Comparison of ENCODE assay signal across 7 cellular contexts in the genomic region with DNA sequence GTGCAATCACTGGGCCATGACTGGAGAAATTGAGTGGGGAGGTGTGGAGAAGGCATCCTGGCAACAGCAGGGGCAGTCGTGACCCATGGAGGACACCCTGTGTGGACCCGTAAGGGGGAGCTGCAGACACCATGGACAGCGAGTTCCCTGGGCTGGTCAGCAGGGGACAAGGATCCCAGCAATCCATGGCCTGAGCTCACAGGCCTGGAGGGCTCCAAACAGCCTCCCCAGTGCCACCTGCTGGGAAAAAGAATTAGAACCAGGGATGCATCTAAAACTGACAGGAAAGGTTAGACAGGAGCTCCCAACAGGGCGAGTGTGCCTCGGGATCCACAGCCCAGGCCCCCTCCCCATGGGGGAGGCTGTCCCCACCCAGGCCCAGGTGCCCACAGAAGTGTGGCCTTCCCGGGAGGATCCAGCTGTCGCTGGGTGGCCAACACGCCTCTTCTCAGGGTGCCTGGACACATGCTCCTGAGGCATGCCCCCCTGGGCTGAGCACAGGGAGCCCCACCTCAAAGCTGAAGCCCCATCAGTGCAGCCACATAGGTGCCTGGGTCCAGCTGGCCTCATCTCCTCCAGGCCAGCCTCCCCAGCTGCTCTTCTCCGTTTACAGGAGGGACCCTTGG. TPM values are rescaled to one million over a fixed set of nuclear protein-coding genes. Genes with fewer than 3 reads are reported as not detected.
DNase-seq lines count a peak whose midpoint lies in the region; ATAC-seq and TF ChIP-seq lines count a peak whose summit lies in the region.

No MANE protein-coding gene starts in this region.

- no peak overlapping the region for H3K4me2 ChIP-seq in neuronal stem cell (ENCODE audit: insufficient read depth, low read length, poor library complexity, severe bottlenecking)

- no peak overlapping the region for H2BK120ac ChIP-seq in neuronal stem cell (ENCODE audit: low read depth, low read length)

- H3K36me3 ChIP-seq in SJSA1, result no peaks in the 10 kb centered on the region
- no peaks in the 10 kb centered on the region for H3K36me3 ChIP-seq in neuronal stem cell (replicated peaks in 1 of 2; ENCODE audit: control insufficient read depth in 2 of 2, insufficient read depth in 2 of 2, low read length in 2 of 2)

- no peaks in the 10 kb centered on the region for H3K79me1 ChIP-seq in neuronal stem cell (ENCODE audit: low read depth, low read length)

- no peak overlapping the region for H3K27ac ChIP-seq in SJSA1
- H3K27ac ChIP-seq in neuronal stem cell (replicated peaks; ENCODE audit: low read length), result no peak overlapping the region

- no peak overlapping the region for H3K9ac ChIP-seq in neuronal stem cell (ENCODE audit: low read depth, low read length, poor library complexity)

- H4K91ac ChIP-seq in neuronal stem cell (ENCODE audit: low read depth, low read length, poor library complexity), result no peak overlapping the region

- no peak overlapping the region for H3K23ac ChIP-seq in neuronal stem cell (ENCODE audit: low read depth, low read length, poor library complexity)

- H3K4me1 ChIP-seq in SJSA1 (replicated peaks) (0 out of 2 replicates have a peak, but pooled peaks cover 7% of the 10 kb centered on the region), neuronal stem cell (ENCODE audit: control insufficient read depth in 2 of 2, insufficient read depth in 1 of 2, low read depth in 1 of 2, low read length in 2 of 2) (no peaks in the 10 kb centered on the region)

- peak; percentile 73 for TF ChIP-seq CTCF in fibroblast of mammary gland (conservative IDR thresholded peaks at IDR 0.05; ENCODE audit: control insufficient read depth, insufficient read depth, low read depth, low read length)

- H3K27me3 ChIP-seq in SJSA1 (replicated peaks) (peaks cover 19% of the 10 kb centered on the region), neuronal stem cell (ENCODE audit: control insufficient read depth in 3 of 3, insufficient read depth in 3 of 3, low read depth in 1 of 3, low read length in 3 of 3) (peaks cover 0 to 24% (median 0%) of the 10 kb centered on the region in 3 experiments)

- WGBS in neuronal stem cell (ENCODE audit: extremely low coverage in 2 of 2, insufficient read length in 2 of 2, insufficient replicate concordance in 1 of 2), 2 donors, result no CpG with 5 or more reads among the region's 9 CpGs

- H2AK5ac ChIP-seq in neuronal stem cell (ENCODE audit: low read depth, low read length), result no peak overlapping the region

- H3K4me3 ChIP-seq in SJSA1 (no peak overlapping the region), fibroblast of mammary gland (ENCODE audit: control insufficient read depth, low read depth, low read length) (no peak overlapping the region), neuronal stem cell (ENCODE audit: low read length in 2 of 2) (no peak overlapping the region)

- H3K18ac ChIP-seq in neuronal stem cell (ENCODE audit: low read length), result no peak overlapping the region

- H2BK12ac ChIP-seq in neuronal stem cell (ENCODE audit: low read length), result no peak overlapping the region

- no peak overlapping the region for H3K4ac ChIP-seq in neuronal stem cell (ENCODE audit: low read length)

- DNase-seq in Daoy (ENCODE audit: low read depth) (peak; percentile 64), HuH-7 (ENCODE audit: low spot score) (peak; percentile 94), SJSA1 (ENCODE audit: low read depth in 1 of 2, low spot score in 2 of 2) (peak; percentile 58 to 84), fibroblast of mammary gland (ENCODE audit: low read depth) (peak; percentile 66), neuronal stem cell (ENCODE audit: low spot score) (peak; percentile 56)

- ATAC-seq in GM21528 (IDR thresholded peaks at IDR 0.05; ENCODE audit: low FRiP score, unreplicated experiment) (no peak), GM18517 (IDR thresholded peaks at IDR 0.05; ENCODE audit: unreplicated experiment) (no peak)

- H2AFZ ChIP-seq in neuronal stem cell (ENCODE audit: low read length), result no peak overlapping the region

- no peak overlapping the region for H2BK5ac ChIP-seq in neuronal stem cell (ENCODE audit: low read length)

- no peak overlapping the region for H4K8ac ChIP-seq in neuronal stem cell (ENCODE audit: low read depth, low read length)

- no peak overlapping the region for H3K14ac ChIP-seq in neuronal stem cell (ENCODE audit: low read length)

- no peak overlapping the region for H2BK15ac ChIP-seq in neuronal stem cell (ENCODE audit: low read length)

- H3K9me3 ChIP-seq in SJSA1 (replicated peaks) (peaks cover 10% of the 10 kb centered on the region; the same call in 1 of the 2 replicates), neuronal stem cell (replicated peaks in 1 of 2; ENCODE audit: control insufficient read depth in 2 of 2, insufficient read depth in 1 of 2, low read depth in 1 of 2, low read length in 2 of 2) (no peaks in the 10 kb centered on the region)

RNA-seq across cellular contexts. Expression of a gene that starts 20.5 kb away (rescaled TPM):
- total RNA-seq in Daoy (2014; rRNA removed; shearing (Covaris generic)), result 15.0 and 16.2 TPM in 2 replicates
- total RNA-seq in SJSA1 (2014; rRNA removed; shearing (Covaris generic)), result not detected in 2 replicates
- 32.5 TPM for polyA plus RNA-seq in neuronal stem cell (2013, experiment 1 of 2)
- 33.9 TPM for polyA plus RNA-seq in neuronal stem cell (2013, experiment 2 of 2)

RNA-seq across cellular contexts. Expression of a gene that starts 28.1 kb away (rescaled TPM):
- total RNA-seq in Daoy (2014; rRNA removed; shearing (Covaris generic)), result not detected in 2 replicates
- 0.26 TPM in 1 of 2 replicates, not detected in the other for total RNA-seq in SJSA1 (2014; rRNA removed; shearing (Covaris generic))
- polyA plus RNA-seq in neuronal stem cell (2013, experiment 1 of 2), result not detected
- polyA plus RNA-seq in neuronal stem cell (2013, experiment 2 of 2), result not detected

RNA-seq across cellular contexts. Expression of a gene that starts 55.4 kb away (rescaled TPM):
- not detected in 2 replicates for total RNA-seq in Daoy (2014; rRNA removed; shearing (Covaris generic))
- 0.42 and 0.91 TPM in 2 replicates for total RNA-seq in SJSA1 (2014; rRNA removed; shearing (Covaris generic))
- not detected for polyA plus RNA-seq in neuronal stem cell (2013, experiment 1 of 2)
- polyA plus RNA-seq in neuronal stem cell (2013, experiment 2 of 2), result not detected

Comparison
In these comparisons a context has a peak if more than half of its experiments do, and no peak if none do; other contexts are left out.
1. RNA of a gene that starts 20.5 kb away (total RNA-seq): 15.0 to 16.2 TPM in Daoy; not detected in SJSA1; every median in the first group is over 10 times any median in the second.
2. Peak in every context shown above with its lines, with median percentiles within 50 percentile points of each other: DNase-seq.